In genomic region chr1:18927082-18927653, GRCh38 we compare ENCODE assay signal across 8 cellular contexts. TPM values are rescaled to one million over a fixed set of nuclear protein-coding genes. Genes with fewer than 3 reads are reported as not detected.
DNase-seq lines count a peak whose midpoint lies in the region; ATAC-seq, FAIRE-seq and TF ChIP-seq lines count a peak whose summit lies in the region.

No MANE protein-coding gene starts in this region.

- H3K27ac ChIP-seq in left lung = peak overlapping the region; percentile 81 to 92

- CTCF ChIA-PET in activated CD8-positive, alpha-beta T cell treated with anti-CD3 and anti-CD28 coated beads for 36 hours (lab: Charles Lee) = interaction anchor here (0.8 to 6.0 kb wide), 13 partner anchors 13 to 147 kb away, joined by 3 to 75 read pairs (median 6); partner anchors contain the start of gene ALDH4A1

- POLR2A ChIA-PET in activated CD8-positive, alpha-beta T cell treated with anti-CD3 and anti-CD28 coated beads for 36 hours (lab: Charles Lee) = interaction anchor here (0.7 to 6.3 kb wide), 20 partner anchors 8 to 324 kb away, joined by 3 to 139 read pairs (median 7); partner anchors contain the start of genes ALDH4A1, EMC1, IFFO2 and MRTO4

- no peak for TF ChIP-seq CTCF in activated CD8-positive, alpha-beta T cell treated with anti-CD3 and anti-CD28 coated beads for 36 hours (IDR thresholded peaks at IDR 0.05)
- TF ChIP-seq CTCF in left lung (IDR thresholded peaks at IDR 0.05) = no peak

- peak overlapping the region in 1 of 2 donors; percentile 12 for H3K4me3 ChIP-seq in left lung

- intact Hi-C loops in activated CD8-positive, alpha-beta T cell treated with anti-CD3 and anti-CD28 coated beads for 36 hours (cut with micrococcal nuclease) = loop anchor here (2.0 kb wide), 1 partner anchor 28 kb away; no protein-coding TSS in a partner anchor
- intact Hi-C loops in left lung (cut with DNase I) = no loop called here

- peaks cover 2% of the 10 kb centered on the region for H3K9me3 Mint-ChIP-seq in activated CD8-positive, alpha-beta T cell treated with anti-CD3 and anti-CD28 coated beads for 36 hours

- H3K4me1 Mint-ChIP-seq in activated CD8-positive, alpha-beta T cell treated with anti-CD3 and anti-CD28 coated beads for 36 hours (ENCODE audit: low read depth) = peaks cover 86% of the 10 kb centered on the region

- peak overlapping the region; percentile 82 for H3K4me3 Mint-ChIP-seq in activated CD8-positive, alpha-beta T cell treated with anti-CD3 and anti-CD28 coated beads for 36 hours

- peak overlapping the region; percentile 99 for H3K27ac Mint-ChIP-seq in activated CD8-positive, alpha-beta T cell treated with anti-CD3 and anti-CD28 coated beads for 36 hours

- no peaks in the 10 kb centered on the region for H3K36me3 ChIP-seq in left lung

- peaks cover 5% of the 10 kb centered on the region for H3K36me3 Mint-ChIP-seq in activated CD8-positive, alpha-beta T cell treated with anti-CD3 and anti-CD28 coated beads for 36 hours (ENCODE audit: low read depth)

- ATAC-seq in GM18502 (IDR thresholded peaks at IDR 0.05; ENCODE audit: poor library complexity, unreplicated experiment) = peak; percentile 29
- ATAC-seq in HG03135 (IDR thresholded peaks at IDR 0.05; ENCODE audit: unreplicated experiment) = peak; percentile 28
- ATAC-seq in activated CD8-positive, alpha-beta T cell treated with anti-CD3 and anti-CD28 coated beads for 36 hours = peak; percentile 45
- peak; percentile 2 for ATAC-seq in left lung

- peaks cover 55 to 67% of the 10 kb centered on the region in 2 donors for H3K4me1 ChIP-seq in left lung

- no peaks in the 10 kb centered on the region for H3K27me3 ChIP-seq in left lung

- no peaks in the 10 kb centered on the region for H3K27me3 Mint-ChIP-seq in activated CD8-positive, alpha-beta T cell treated with anti-CD3 and anti-CD28 coated beads for 36 hours

- no peaks in the 10 kb centered on the region for H3K9me3 ChIP-seq in left lung

- DNase-seq in activated CD8-positive, alpha-beta T cell treated with anti-CD3 and anti-CD28 coated beads for 36 hours = no peak
- no peak for DNase-seq in left lung
- no peak for DNase-seq in frontal cortex (ENCODE audit: low spot score in 2 of 2)
- no peak for DNase-seq in Kasumi-1 (lab: John Stamatoyannopoulos, UW)
- DNase-seq in DMS153 (lab: John Stamatoyannopoulos, UW) = no peak
- DNase-seq in iPS-NIHi11 (ENCODE audit: low spot score) = no peak

- no peak for FAIRE-seq in frontal cortex (lab: Jason Lieb, UNC)

RNA-seq across cellular contexts. Expression of gene ALDH4A1, which starts 24.8 kb away (rescaled TPM):
- 1 to 10 TPM; 3.9 to 4.3 TPM for total RNA-seq in activated CD8-positive, alpha-beta T cell treated with anti-CD3 and anti-CD28 coated beads for 36 hours
- total RNA-seq in left lung (10 to 100 TPM; 11.3 to 17.4 TPM), frontal cortex (4.5 TPM)

RNA-seq across cellular contexts. Expression of gene IFFO2, which starts 29.3 kb away (rescaled TPM):
- total RNA-seq in activated CD8-positive, alpha-beta T cell treated with anti-CD3 and anti-CD28 coated beads for 36 hours = 10 to 100 TPM; 23.7 to 26.4 TPM
- total RNA-seq in left lung (10 to 100 TPM; 14.1 to 14.7 TPM), frontal cortex (7.7 TPM)
